Comparison of ENCODE assay signal across 11 cellular contexts in the genomic region with DNA sequence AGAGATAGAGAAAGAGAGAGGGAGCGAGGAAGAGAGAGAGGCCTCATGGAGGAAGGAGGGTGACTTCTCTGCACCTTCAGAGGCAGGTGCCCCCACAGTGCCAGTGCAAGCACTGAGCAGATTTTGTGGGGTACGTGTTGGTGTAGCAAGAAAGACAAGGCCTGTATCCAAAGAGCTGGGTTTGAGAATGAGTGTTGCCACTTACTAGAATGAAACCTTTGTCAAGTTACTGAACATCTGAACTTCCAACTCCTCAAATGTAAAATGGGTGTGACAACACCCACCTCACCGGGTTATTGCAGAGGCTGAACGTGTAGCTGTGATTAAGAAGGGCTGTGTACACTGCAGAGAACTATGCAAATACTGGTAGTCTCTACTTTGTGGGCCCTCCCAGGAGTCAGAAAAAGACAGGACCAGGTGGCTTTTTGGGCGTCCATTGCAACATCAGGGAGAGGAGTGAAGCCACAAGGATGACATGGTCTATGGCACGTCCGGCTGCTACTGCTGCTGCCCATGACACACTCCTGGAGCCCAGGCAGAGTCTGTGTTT. TPM values are rescaled to one million over a fixed set of nuclear protein-coding genes. Genes with fewer than 3 reads are reported as not detected.
DNase-seq lines count a peak whose midpoint lies in the region; ATAC-seq lines count a peak whose summit lies in the region.
"Had no signal": no experiment of that assay in that cellular context is flagged by ENCODE, and none has a peak within 500 bp of the region (broad histone marks: within the 10 kb centered on the region; RNA-seq: fewer than 3 reads in every experiment).

No MANE protein-coding gene starts in this region.

- no peaks in the 10 kb centered on the region for H3K36me3 Mint-ChIP-seq in activated T-cell treated with anti-CD3 and anti-CD28 coated beads, Interleukin-2, amount 50 U/mL, for 24 hours (ENCODE audit: low read depth)
- H3K36me3 Mint-ChIP-seq in activated naive CD8-positive, alpha-beta T cell treated with anti-CD3 and anti-CD28 coated beads for 36 hours: peaks cover 4% of the 10 kb centered on the region
- H3K36me3 Mint-ChIP-seq in stimulated activated naive B cell treated with anti-CD40 and anti-IgM and Interleukin-4, amounts not matched to agents 10 μg/mL and 1 μg/mL and 100 μg/mL, for 72 hours: peaks cover 0 to 2% of the 10 kb centered on the region in 2 donors

- no peak overlapping the region for H3K4me3 Mint-ChIP-seq in activated T-cell treated with anti-CD3 and anti-CD28 coated beads, Interleukin-2, amount 50 U/mL, for 24 hours
- peak overlapping the region; percentile 46 for H3K4me3 Mint-ChIP-seq in activated naive CD8-positive, alpha-beta T cell treated with anti-CD3 and anti-CD28 coated beads for 36 hours
- H3K4me3 Mint-ChIP-seq in stimulated activated naive B cell treated with anti-CD40 and anti-IgM and Interleukin-4, amounts not matched to agents 10 μg/mL and 1 μg/mL and 100 μg/mL, for 72 hours: no peak overlapping the region

- H3K27me3 Mint-ChIP-seq in activated T-cell treated with anti-CD3 and anti-CD28 coated beads, Interleukin-2, amount 50 U/mL, for 24 hours: no peaks in the 10 kb centered on the region
- H3K27me3 Mint-ChIP-seq in activated naive CD8-positive, alpha-beta T cell treated with anti-CD3 and anti-CD28 coated beads for 36 hours: no peaks in the 10 kb centered on the region
- no peaks in the 10 kb centered on the region for H3K27me3 Mint-ChIP-seq in stimulated activated naive B cell treated with anti-CD40 and anti-IgM and Interleukin-4, amounts not matched to agents 10 μg/mL and 1 μg/mL and 100 μg/mL, for 72 hours

- H3K9me3 Mint-ChIP-seq in activated T-cell treated with anti-CD3 and anti-CD28 coated beads, Interleukin-2, amount 50 U/mL, for 24 hours: no peaks in the 10 kb centered on the region
- H3K9me3 Mint-ChIP-seq in activated naive CD8-positive, alpha-beta T cell treated with anti-CD3 and anti-CD28 coated beads for 36 hours: peaks cover 1% of the 10 kb centered on the region
- H3K9me3 Mint-ChIP-seq in stimulated activated naive B cell treated with anti-CD40 and anti-IgM and Interleukin-4, amounts not matched to agents 10 μg/mL and 1 μg/mL and 100 μg/mL, for 72 hours: no peaks in the 10 kb centered on the region

- peak; percentile 60 for ATAC-seq in HG03045 (IDR thresholded peaks at IDR 0.05; ENCODE audit: unreplicated experiment)
- ATAC-seq in stimulated activated naive B cell treated with anti-CD40 and anti-IgM and Interleukin-4, amounts not matched to agents 10 μg/mL and 1 μg/mL and 100 μg/mL, for 72 hours (replicated peaks): peak; percentile 40 to 44
- ATAC-seq: sciatic nerve had no signal

- H3K27ac Mint-ChIP-seq in activated T-cell treated with anti-CD3 and anti-CD28 coated beads, Interleukin-2, amount 50 U/mL, for 24 hours: peak overlapping the region; percentile 75
- peak overlapping the region; percentile 95 for H3K27ac Mint-ChIP-seq in activated naive CD8-positive, alpha-beta T cell treated with anti-CD3 and anti-CD28 coated beads for 36 hours
- H3K27ac Mint-ChIP-seq in stimulated activated naive B cell treated with anti-CD40 and anti-IgM and Interleukin-4, amounts not matched to agents 10 μg/mL and 1 μg/mL and 100 μg/mL, for 72 hours: no peak overlapping the region

- H3K4me1 Mint-ChIP-seq in activated T-cell treated with anti-CD3 and anti-CD28 coated beads, Interleukin-2, amount 50 U/mL, for 24 hours (ENCODE audit: low read depth): peaks cover 34% of the 10 kb centered on the region
- H3K4me1 Mint-ChIP-seq in activated naive CD8-positive, alpha-beta T cell treated with anti-CD3 and anti-CD28 coated beads for 36 hours: peaks cover 35% of the 10 kb centered on the region
- peaks cover 23 to 33% of the 10 kb centered on the region in 2 donors for H3K4me1 Mint-ChIP-seq in stimulated activated naive B cell treated with anti-CD40 and anti-IgM and Interleukin-4, amounts not matched to agents 10 μg/mL and 1 μg/mL and 100 μg/mL, for 72 hours

- DNase-seq in activated T-cell treated with anti-CD3 and anti-CD28 coated beads, Interleukin-2, amount 50 U/mL, for 24 hours: no peak
- no peak for DNase-seq in activated T-cell treated with anti-CD3 and anti-CD28 coated beads, Interleukin-2, amount 50 U/mL, for 48 hours
- DNase-seq in activated naive CD8-positive, alpha-beta T cell treated with anti-CD3 and anti-CD28 coated beads for 36 hours: no peak
- no peak for DNase-seq in stimulated activated naive B cell treated with anti-CD40 and anti-IgM and Interleukin-4, amounts not matched to agents 10 μg/mL and 1 μg/mL and 100 μg/mL, for 72 hours
- DNase-seq in NCI-H226 (no peak), midbrain (lab: John Stamatoyannopoulos, UW) (no peak), NCI-H2081 treated with DMSO at 0.1 percent for 48 hours (lab: John Stamatoyannopoulos, UW) (no peak)
- DNase-seq: cortex of kidney, NCI-H524 had no signal

RNA-seq across cellular contexts. Expression of gene ATP12A, which starts 54.3 kb away (rescaled TPM):
- total RNA-seq in activated naive CD8-positive, alpha-beta T cell treated with anti-CD3 and anti-CD28 coated beads for 36 hours: under 1 TPM; 0.66 TPM
- total RNA-seq: sciatic nerve had no signal
